In the genomic region with DNA sequence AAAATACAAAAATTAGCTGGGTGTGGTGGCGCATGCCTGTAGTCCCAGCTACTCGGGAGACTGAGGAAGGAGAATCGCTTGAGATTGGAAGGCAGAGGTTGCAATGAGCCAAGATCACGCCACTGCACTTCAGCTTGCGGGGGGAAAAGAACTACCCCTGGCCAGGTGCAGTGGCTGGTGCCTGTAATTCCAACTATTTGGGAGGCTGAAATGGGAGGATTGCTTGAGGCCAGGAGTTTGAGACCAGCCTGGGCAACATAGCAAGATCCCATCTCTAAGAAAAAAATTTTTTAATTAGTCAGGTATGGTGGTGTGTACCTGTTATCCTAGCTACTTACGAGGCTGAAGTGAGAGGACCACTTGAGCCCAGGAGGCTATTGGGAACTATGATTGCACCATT, we compare ENCODE assay signal across 10 cellular contexts. TPM values are rescaled to one million over a fixed set of nuclear protein-coding genes. Genes with fewer than 3 reads are reported as not detected.
DNase-seq lines count a peak whose midpoint lies in the region; ATAC-seq, FAIRE-seq and TF ChIP-seq lines count a peak whose summit lies in the region.
"Not testable (repeated sequence)": the region's sequence is repeated elsewhere in the genome, so short reads cannot be mapped to it uniquely, and the experiment has no call there.
"Had no signal": no experiment of that assay in that cellular context is flagged by ENCODE, and none has a peak within 500 bp of the region (broad histone marks: within the 10 kb centered on the region; RNA-seq: fewer than 3 reads in every experiment).

No MANE protein-coding gene starts in this region.

- not testable (repeated sequence) for H3K79me2 ChIP-seq in HepG2 (ENCODE audit: insufficient read depth, low read length)

- TF ChIP-seq RAD21 in HepG2 (CRISPR knock-in tag; IDR thresholded peaks at IDR 0.05) = not testable (repeated sequence)

- H3K4me1 ChIP-seq in CD4-positive, CD25-positive, alpha-beta regulatory T cell (ENCODE audit: control insufficient read depth, insufficient read depth, low read length, poor library complexity, severe bottlenecking) = peaks cover 13% of the 10 kb centered on the region
- peaks cover 39% of the 10 kb centered on the region for H3K4me1 ChIP-seq in cardiac muscle cell (ENCODE audit: low read depth)
- H3K4me1 ChIP-seq in HepG2 (ENCODE audit: insufficient read depth, low read length) = not testable (repeated sequence)

- not testable (repeated sequence) for FAIRE-seq in HepG2 (lab: Jason Lieb, UNC)

- not testable (repeated sequence) for TF ChIP-seq CTCF in HL-60 (IDR thresholded peaks at IDR 0.05; ENCODE audit: insufficient read depth, low read length); cardiac muscle cell (IDR thresholded peaks at IDR 0.05; ENCODE audit: low read depth, low read length); HepG2 (CRISPR knock-in tag; IDR thresholded peaks at IDR 0.05); neural crest cell (conservative IDR thresholded peaks at IDR 0.05)

- peaks cover 35% of the 10 kb centered on the region for H3K36me3 Mint-ChIP-seq in CD4-positive, CD25-positive, alpha-beta regulatory T cell
- H3K36me3 Mint-ChIP-seq in activated T-cell treated with anti-CD3 and anti-CD28 coated beads, Interleukin-2, amount 50 U/mL, for 24 hours (ENCODE audit: low read depth) = peaks cover 85% of the 10 kb centered on the region
- peaks cover 85% of the 10 kb centered on the region for H3K36me3 Mint-ChIP-seq in dendritic cell treated with granulocyte-macrophage colony-stimulating factor and Interleukin-4, amounts not matched to agents 40 ng/mL and 50 ng/mL, for 4 days (ENCODE audit: low read depth)
- H3K36me3 Mint-ChIP-seq in neural crest cell (ENCODE audit: low read depth) = peaks cover 18% of the 10 kb centered on the region
- peaks cover 34 to 48% of the 10 kb centered on the region in 2 donors for H3K36me3 Mint-ChIP-seq in stimulated activated naive B cell treated with anti-CD40 and anti-IgM and Interleukin-4, amounts not matched to agents 10 μg/mL and 1 μg/mL and 100 μg/mL, for 72 hours

- not testable (repeated sequence) for H3K9me3 Mint-ChIP-seq in CD4-positive, CD25-positive, alpha-beta regulatory T cell; activated T-cell treated with anti-CD3 and anti-CD28 coated beads, Interleukin-2, amount 50 U/mL, for 24 hours; dendritic cell treated with granulocyte-macrophage colony-stimulating factor and Interleukin-4, amounts not matched to agents 40 ng/mL and 50 ng/mL, for 4 days; neural crest cell; stimulated activated naive B cell treated with anti-CD40 and anti-IgM and Interleukin-4, amounts not matched to agents 10 μg/mL and 1 μg/mL and 100 μg/mL, for 72 hours

- H3K27ac ChIP-seq in CD4-positive, CD25-positive, alpha-beta regulatory T cell (ENCODE audit: insufficient read depth, low read length, poor library complexity, severe bottlenecking); HepG2 (ENCODE audit: extremely low read length, insufficient read depth, low read length): not testable (repeated sequence)
- peak overlapping the region; percentile 61 for H3K27ac ChIP-seq in HL-60 (replicated peaks)
- peak overlapping the region; percentile 88 for H3K27ac ChIP-seq in cardiac muscle cell

- H3K27me3 ChIP-seq in CD4-positive, CD25-positive, alpha-beta regulatory T cell (ENCODE audit: control insufficient read depth, insufficient read depth, low read length); HL-60 (ENCODE audit: insufficient read depth, poor library complexity, severe bottlenecking); cardiac muscle cell; HepG2 (ENCODE audit: control insufficient read depth in 1 of 2, insufficient read depth in 2 of 2, low read length in 2 of 2): not testable (repeated sequence)

- H4K20me1 ChIP-seq in HepG2 (ENCODE audit: insufficient read depth, low read length) = not testable (repeated sequence)

- ATAC-seq in CD4-positive, CD25-positive, alpha-beta regulatory T cell (ENCODE audit: low read depth in 2 of 2); HepG2; stimulated activated naive B cell treated with anti-CD40 and anti-IgM and Interleukin-4, amounts not matched to agents 10 μg/mL and 1 μg/mL and 100 μg/mL, for 72 hours (replicated peaks): not testable (repeated sequence)

- not testable (repeated sequence) for H3K9me3 ChIP-seq in CD4-positive, CD25-positive, alpha-beta regulatory T cell (ENCODE audit: control insufficient read depth in 2 of 2, low read length in 2 of 2); cardiac muscle cell (ENCODE audit: low read depth); HepG2 (ENCODE audit: low read length)

- not testable (repeated sequence) for H3K4me3 ChIP-seq in CD4-positive, CD25-positive, alpha-beta regulatory T cell (ENCODE audit: low read depth, low read length); HL-60 (replicated peaks; ENCODE audit: insufficient read depth, low read length); cardiac muscle cell; HepG2 (replicated peaks in 1 of 3; ENCODE audit: insufficient read depth in 1 of 3, low read depth in 2 of 3, low read length in 3 of 3)

- not testable (repeated sequence) for H3K27me3 Mint-ChIP-seq in CD4-positive, CD25-positive, alpha-beta regulatory T cell; activated T-cell treated with anti-CD3 and anti-CD28 coated beads, Interleukin-2, amount 50 U/mL, for 24 hours; dendritic cell treated with granulocyte-macrophage colony-stimulating factor and Interleukin-4, amounts not matched to agents 40 ng/mL and 50 ng/mL, for 4 days; neural crest cell (ENCODE audit: low read depth); stimulated activated naive B cell treated with anti-CD40 and anti-IgM and Interleukin-4, amounts not matched to agents 10 μg/mL and 1 μg/mL and 100 μg/mL, for 72 hours

- 97% methylated on average over 6 of the region's 6 CpGs for WGBS in HepG2 (ENCODE audit: low lambda C conversion rate)

- H3K9ac ChIP-seq in HepG2 (ENCODE audit: insufficient read depth, low read depth, low read length) = not testable (repeated sequence)

- not testable (repeated sequence) for H2AFZ ChIP-seq in HepG2 (ENCODE audit: low read length)

- in situ Hi-C loops in HepG2 (cut with HindIII; ENCODE audit: extremely low pct_ligation_motif_present, low pct_unique_long_range_greater_than_20kb) = not testable (repeated sequence)

- H3K4me3 Mint-ChIP-seq in CD4-positive, CD25-positive, alpha-beta regulatory T cell; activated T-cell treated with anti-CD3 and anti-CD28 coated beads, Interleukin-2, amount 50 U/mL, for 24 hours; dendritic cell treated with granulocyte-macrophage colony-stimulating factor and Interleukin-4, amounts not matched to agents 40 ng/mL and 50 ng/mL, for 4 days; neural crest cell; stimulated activated naive B cell treated with anti-CD40 and anti-IgM and Interleukin-4, amounts not matched to agents 10 μg/mL and 1 μg/mL and 100 μg/mL, for 72 hours: not testable (repeated sequence)

- H3K4me1 Mint-ChIP-seq in CD4-positive, CD25-positive, alpha-beta regulatory T cell = peaks cover 18 to 31% (median 23%) of the 10 kb centered on the region in 4 donors
- H3K4me1 Mint-ChIP-seq in activated T-cell treated with anti-CD3 and anti-CD28 coated beads, Interleukin-2, amount 50 U/mL, for 24 hours (ENCODE audit: low read depth) = peaks cover 29% of the 10 kb centered on the region
- H3K4me1 Mint-ChIP-seq in dendritic cell treated with granulocyte-macrophage colony-stimulating factor and Interleukin-4, amounts not matched to agents 40 ng/mL and 50 ng/mL, for 4 days (ENCODE audit: low read depth) = peaks cover 16% of the 10 kb centered on the region
- not testable (repeated sequence) for H3K4me1 Mint-ChIP-seq in neural crest cell; stimulated activated naive B cell treated with anti-CD40 and anti-IgM and Interleukin-4, amounts not matched to agents 10 μg/mL and 1 μg/mL and 100 μg/mL, for 72 hours

- POLR2A ChIA-PET in HepG2 (lab: Yijun Ruan, JAX) = not testable (repeated sequence)

- not testable (repeated sequence) for H3K4me2 ChIP-seq in HepG2 (ENCODE audit: low read depth, low read length)

- intact Hi-C loops in dendritic cell treated with granulocyte-macrophage colony-stimulating factor and Interleukin-4, amounts not matched to agents 40 ng/mL and 50 ng/mL, for 4 days (cut with micrococcal nuclease); HepG2 (cut with micrococcal nuclease; ENCODE audit: unreplicated experiment): not testable (repeated sequence)

- CTCF ChIA-PET in HepG2 (lab: Yijun Ruan, JAX; ENCODE audit: low intra/inter-chr PET ratio, low total read pairs) = not testable (repeated sequence)

- DNase-seq in CD4-positive, CD25-positive, alpha-beta regulatory T cell; activated T-cell treated with anti-CD3 and anti-CD28 coated beads, Interleukin-2, amount 50 U/mL, for 24 hours; cardiac muscle cell (ENCODE audit: low read depth in 1 of 2, low spot score in 1 of 2); HepG2 (ENCODE audit: low spot score); neural crest cell (ENCODE audit: low read depth, low spot score); stimulated activated naive B cell treated with anti-CD40 and anti-IgM and Interleukin-4, amounts not matched to agents 10 μg/mL and 1 μg/mL and 100 μg/mL, for 72 hours: not testable (repeated sequence)
- peak in 1 of 2 experiments; percentile 5 for DNase-seq in HL-60 (ENCODE audit: low read depth in 1 of 2, low spot score in 1 of 2)

- TF ChIP-seq EP300 in HepG2 (IDR thresholded peaks at IDR 0.05; ENCODE audit: low read depth in 2 of 2, low read length in 2 of 2); HepG2 (CRISPR knock-in tag; IDR thresholded peaks at IDR 0.05; ENCODE audit: borderline replicate concordance): not testable (repeated sequence)

- not testable (repeated sequence) for TF ChIP-seq POLR2A in HepG2 (IDR thresholded peaks at IDR 0.05; ENCODE audit: insufficient read depth in 1 of 2, low read depth in 2 of 2, low read length in 2 of 2)

- BruUV-seq in HepG2 (replicated peaks; lab: Mats Ljungman, UMichigan) = not testable (repeated sequence)

- peak overlapping the region in 2 of 3 donors; percentile 16 to 69 for H3K27ac Mint-ChIP-seq in CD4-positive, CD25-positive, alpha-beta regulatory T cell
- H3K27ac Mint-ChIP-seq in activated T-cell treated with anti-CD3 and anti-CD28 coated beads, Interleukin-2, amount 50 U/mL, for 24 hours = peak overlapping the region; percentile 20
- H3K27ac Mint-ChIP-seq in dendritic cell treated with granulocyte-macrophage colony-stimulating factor and Interleukin-4, amounts not matched to agents 40 ng/mL and 50 ng/mL, for 4 days = peak overlapping the region; percentile 79
- H3K27ac Mint-ChIP-seq in neural crest cell (ENCODE audit: unreplicated experiment) = peak overlapping the region; percentile 71
- H3K27ac Mint-ChIP-seq in stimulated activated naive B cell treated with anti-CD40 and anti-IgM and Interleukin-4, amounts not matched to agents 10 μg/mL and 1 μg/mL and 100 μg/mL, for 72 hours = peak overlapping the region; percentile 81

- peaks cover 45% of the 10 kb centered on the region for H3K36me3 ChIP-seq in CD4-positive, CD25-positive, alpha-beta regulatory T cell (ENCODE audit: control insufficient read depth, insufficient read depth, low read length)
- H3K36me3 ChIP-seq in cardiac muscle cell (peaks cover 47% of the 10 kb centered on the region), HepG2 (replicated peaks in 1 of 2; ENCODE audit: control insufficient read depth in 1 of 2, insufficient read depth in 2 of 2, low read length in 2 of 2) (peaks cover 21 to 61% of the 10 kb centered on the region in 2 experiments; a peak in 4 of 5 replicates)

RNA-seq across cellular contexts. Expression of gene XKR8, which starts 34.8 kb away (rescaled TPM):
- total RNA-seq in CD4-positive, CD25-positive, alpha-beta regulatory T cell = 9.1 TPM
- polyA plus RNA-seq in CD4-positive, CD25-positive, alpha-beta regulatory T cell = 10 to 100 TPM; 10.3 to 20.3 (median 17.9) TPM
- 15.6 and 17.5 TPM in 2 replicates for total RNA-seq in cardiac muscle cell
- polyA plus RNA-seq in cardiac muscle cell = 13.7 and 27.4 TPM in 2 replicates
- total RNA-seq in HepG2 (2016; rRNA removed; fragmentation: Illumina TruSeq; extraction: Trizol) = 2.9 and 5.4 TPM in 2 replicates
- total RNA-seq in HepG2 (2016; cell fraction: cytosol; rRNA removed; fragmentation: Illumina TruSeq; extraction: Trizol; ENCODE audit: low read depth) = 2.0 TPM in 2 replicates
- 3.2 and 4.4 TPM in 2 replicates for total RNA-seq in HepG2 (2016; cell fraction: insoluble cytoplasmic fraction; rRNA removed; fragmentation: Illumina TruSeq; extraction: Trizol)
- total RNA-seq in HepG2 (2016; cell fraction: membrane; rRNA removed; fragmentation: Illumina TruSeq; extraction: Trizol) = 5.1 and 5.9 TPM in 2 replicates
- total RNA-seq in HepG2 (2016; cell fraction: nucleus; rRNA removed; fragmentation: Illumina TruSeq; extraction: Trizol) = 2.9 and 3.8 TPM in 2 replicates
- polyA plus RNA-seq in HepG2 (2011; rRNA removed) = 5.7 and 6.3 TPM in 2 replicates
- polyA plus RNA-seq in HepG2 (2011; cell fraction: cytosol; rRNA removed) = 5.4 and 7.0 TPM in 2 replicates
- 3.3 and 4.2 TPM in 2 replicates for polyA plus RNA-seq in HepG2 (2011; cell fraction: nucleus; rRNA removed)
- 2.7 and 3.0 TPM in 2 replicates for polyA plus RNA-seq in HepG2 (2012)
- 2.5 and 2.9 TPM in 2 replicates for polyA plus RNA-seq in HepG2 (2016; cell fraction: cytosol; fragmentation: Illumina TruSeq; extraction: Trizol; ENCODE audit: low read depth)
- 3.3 and 4.6 TPM in 2 replicates for polyA plus RNA-seq in HepG2 (2016; cell fraction: insoluble cytoplasmic fraction; fragmentation: Illumina TruSeq; extraction: Trizol; ENCODE audit: low read depth)
- 4.7 and 6.0 TPM in 2 replicates for polyA plus RNA-seq in HepG2 (2016; cell fraction: membrane; fragmentation: Illumina TruSeq; extraction: Trizol; ENCODE audit: low read depth)
- polyA plus RNA-seq in HepG2 (2016; cell fraction: nucleus; fragmentation: Illumina TruSeq; extraction: Trizol; ENCODE audit: insufficient read depth, low read depth) = 5.7 and 6.4 TPM in 2 replicates
- 1.3 and 9.2 TPM in 2 replicates for polyA minus RNA-seq in HepG2 (2011; rRNA and poly(A)+ RNA removed; ENCODE audit: low replicate concordance)
- 3.8 and 4.0 TPM in 2 replicates for polyA minus RNA-seq in HepG2 (2011; cell fraction: cytosol; rRNA and poly(A)+ RNA removed)
- 1.4 and 2.2 TPM in 2 replicates for polyA minus RNA-seq in HepG2 (2011; cell fraction: nucleus; rRNA and poly(A)+ RNA removed)
- 9.6 and 11.8 TPM in 2 replicates for total RNA-seq in neural crest cell

RNA-seq across cellular contexts. Expression of gene SMPDL3B, which starts 59.7 kb away (rescaled TPM):
- 0.32 TPM for total RNA-seq in CD4-positive, CD25-positive, alpha-beta regulatory T cell
- under 1 TPM in 2 of 4 donors, not detected in 2; 0.24 to 0.50 TPM for polyA plus RNA-seq in CD4-positive, CD25-positive, alpha-beta regulatory T cell
- total RNA-seq in cardiac muscle cell = 6.0 and 8.9 TPM in 2 replicates
- polyA plus RNA-seq in cardiac muscle cell = 6.8 and 11.4 TPM in 2 replicates
- total RNA-seq in HepG2 (2016; rRNA removed; fragmentation: Illumina TruSeq; extraction: Trizol) = 0.13 and 0.29 TPM in 2 replicates
- total RNA-seq in HepG2 (2016; cell fraction: cytosol; rRNA removed; fragmentation: Illumina TruSeq; extraction: Trizol; ENCODE audit: low read depth) = 0.18 TPM in 1 of 2 replicates, not detected in the other
- total RNA-seq in HepG2 (2016; cell fraction: insoluble cytoplasmic fraction; rRNA removed; fragmentation: Illumina TruSeq; extraction: Trizol) = 0.16 and 0.24 TPM in 2 replicates
- 0.10 and 0.19 TPM in 2 replicates for total RNA-seq in HepG2 (2016; cell fraction: membrane; rRNA removed; fragmentation: Illumina TruSeq; extraction: Trizol)
- total RNA-seq in HepG2 (2016; cell fraction: nucleus; rRNA removed; fragmentation: Illumina TruSeq; extraction: Trizol) = 0.25 and 0.40 TPM in 2 replicates
- polyA plus RNA-seq in HepG2 (2011; rRNA removed) = 0.95 and 1.3 TPM in 2 replicates
- polyA plus RNA-seq in HepG2 (2011; cell fraction: cytosol; rRNA removed) = 1.0 and 2.1 TPM in 2 replicates
- 0.39 and 0.57 TPM in 2 replicates for polyA plus RNA-seq in HepG2 (2011; cell fraction: nucleus; rRNA removed)
- polyA plus RNA-seq in HepG2 (2012) = 0.36 and 0.51 TPM in 2 replicates
- polyA plus RNA-seq in HepG2 (2016; cell fraction: cytosol; fragmentation: Illumina TruSeq; extraction: Trizol; ENCODE audit: low read depth) = not detected in 2 replicates
- 0.28 TPM in 1 of 2 replicates, not detected in the other for polyA plus RNA-seq in HepG2 (2016; cell fraction: insoluble cytoplasmic fraction; fragmentation: Illumina TruSeq; extraction: Trizol; ENCODE audit: low read depth)
- not detected in 2 replicates for polyA plus RNA-seq in HepG2 (2016; cell fraction: membrane; fragmentation: Illumina TruSeq; extraction: Trizol; ENCODE audit: low read depth)
- 1.4 TPM in 1 of 2 replicates, not detected in the other for polyA plus RNA-seq in HepG2 (2016; cell fraction: nucleus; fragmentation: Illumina TruSeq; extraction: Trizol; ENCODE audit: insufficient read depth, low read depth)
- 0.84 and 9.7 TPM in 2 replicates for polyA minus RNA-seq in HepG2 (2011; rRNA and poly(A)+ RNA removed; ENCODE audit: low replicate concordance)
- polyA minus RNA-seq in HepG2 (2011; cell fraction: cytosol; rRNA and poly(A)+ RNA removed) = not detected in 2 replicates
- polyA minus RNA-seq in HepG2 (2011; cell fraction: nucleus; rRNA and poly(A)+ RNA removed) = not detected in 2 replicates
- total RNA-seq in neural crest cell = not detected in 2 replicates
- total RNA-seq: GM23248 had no signal
- polyA plus RNA-seq: CD8-positive, alpha-beta memory T cell; GM23248 had no signal

Comparison
In these comparisons a context has a peak if more than half of its experiments do, and no peak if none do; other contexts are left out.
1. H3K27ac Mint-ChIP-seq: peak in every context shown above with its lines; median percentile 81 in stimulated activated naive B cell treated with anti-CD40 and anti-IgM and Interleukin-4, amounts not matched to agents 10 μg/mL and 1 μg/mL and 100 μg/mL, for 72 hours; 79 in dendritic cell treated with granulocyte-macrophage colony-stimulating factor and Interleukin-4, amounts not matched to agents 40 ng/mL and 50 ng/mL, for 4 days; 71 in neural crest cell; 42 in CD4-positive, CD25-positive, alpha-beta regulatory T cell; 20 in activated T-cell treated with anti-CD3 and anti-CD28 coated beads, Interleukin-2, amount 50 U/mL, for 24 hours.